24 cellular contexts compared by ENCODE assay signal in the genomic region with DNA sequence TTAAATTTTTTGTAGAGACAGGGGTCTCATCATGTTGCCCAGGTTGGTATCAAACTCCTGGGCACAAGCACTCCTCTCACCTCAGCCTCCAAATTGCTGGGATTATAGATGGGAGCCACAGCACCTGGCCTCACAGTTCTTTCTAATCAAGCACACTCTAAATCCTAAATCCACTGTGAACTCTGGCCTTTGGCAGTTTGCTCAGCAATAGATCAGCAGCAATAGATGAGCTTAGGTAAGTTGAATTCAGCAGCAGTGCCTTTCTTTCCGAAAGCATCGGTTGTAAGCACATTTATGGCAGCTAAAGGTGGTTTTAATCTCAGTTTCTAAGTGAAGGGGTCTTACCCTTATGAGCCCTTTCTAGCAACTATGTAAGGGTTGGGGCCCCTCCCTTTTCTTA. TPM values are rescaled to one million over a fixed set of nuclear protein-coding genes. Genes with fewer than 3 reads are reported as not detected.
A peak's percentile ranks its signal among the peaks of the same experiment; 100 is the strongest.
DNase-seq lines count a peak whose midpoint lies in the region; ATAC-seq, FAIRE-seq and TF ChIP-seq lines count a peak whose summit lies in the region.
"Had no signal": no experiment of that assay in that cellular context is flagged by ENCODE, and none has a peak within 500 bp of the region (broad histone marks: within the 10 kb centered on the region; RNA-seq: fewer than 3 reads in every experiment).

No MANE protein-coding gene starts in this region.

- intact Hi-C loops in esophagus squamous epithelium (cut with DNase I) = no loop called here

- no peaks in the 10 kb centered on the region for H3K27me3 ChIP-seq in H9 (ENCODE audit: insufficient read depth, low read length)
- no peaks in the 10 kb centered on the region for H3K27me3 ChIP-seq in liver (ENCODE audit: control insufficient read depth in 4 of 4, insufficient read depth in 4 of 4, low read length in 3 of 4)
- no peaks in the 10 kb centered on the region for H3K27me3 ChIP-seq in small intestine (ENCODE audit: control insufficient read depth in 2 of 2, insufficient read depth in 2 of 2, low read length in 2 of 2)
- no peaks in the 10 kb centered on the region for H3K27me3 ChIP-seq in esophagus squamous epithelium
- H3K27me3 ChIP-seq: BLaER1, SJSA1 had no signal

- no peak overlapping the region for H2BK12ac ChIP-seq in H9 (ENCODE audit: insufficient read length, low read depth, low read length)

- no peaks in the 10 kb centered on the region for H3K79me2 ChIP-seq in H9 (ENCODE audit: insufficient read depth, low read length)

- no peak overlapping the region for H2AK5ac ChIP-seq in H9 (ENCODE audit: insufficient read length, low read length)

- H4K8ac ChIP-seq in H9 (replicated peaks; ENCODE audit: insufficient read length, low read depth, low read length) = no peak overlapping the region

- WGBS in H9 (ENCODE audit: extremely low coverage, insufficient read length, low lambda C conversion rate) = no CpG with 5 or more reads among the region's 2 CpGs
- 37% methylated on average over 2 of the region's 2 CpGs for WGBS in liver
- WGBS in small intestine, 3 donors = 28 to 70% (median 64%) methylated on average over 2 of the region's 2 CpGs
- WGBS in esophagus squamous epithelium, 2 donors = 84 to 93% methylated on average over 2 of the region's 2 CpGs

- H3T11ph ChIP-seq in H9 (ENCODE audit: low read length) = no peak overlapping the region

- no peak overlapping the region for H2BK5ac ChIP-seq in H9 (ENCODE audit: insufficient read length, low read length)

- H3K23ac ChIP-seq in H9 (ENCODE audit: insufficient read length, low read depth, low read length) = no peak overlapping the region

- H3K27ac ChIP-seq in H9 (ENCODE audit: insufficient read length, low read depth, low read length) (no peak overlapping the region), liver (ENCODE audit: low read depth in 1 of 2, low read length in 2 of 2) (no peak overlapping the region), small intestine (ENCODE audit: low read depth in 1 of 2, low read length in 1 of 2) (no peak overlapping the region), esophagus squamous epithelium (no peak overlapping the region)
- H3K27ac ChIP-seq: BLaER1, KMS-11, SJSA1 had no signal

- no peak overlapping the region for H2AFZ ChIP-seq in H9 (ENCODE audit: low read length)

- TF ChIP-seq POLR2A in esophagus squamous epithelium (IDR thresholded peaks at IDR 0.05) = no peak

- no peak overlapping the region for H3K4me2 ChIP-seq in H9 (ENCODE audit: insufficient read depth, insufficient read length, low read length)
- H3K4me2 ChIP-seq: BLaER1, KMS-11 had no signal

- peaks cover 18 to 29% of the 10 kb centered on the region in 2 experiments for H3K4me1 Mint-ChIP-seq in H9
- no peaks in the 10 kb centered on the region for H3K4me1 Mint-ChIP-seq in activated T-helper 17 cell treated with anti-CD3 and anti-CD28 coated beads, Interleukin-2, amount 50 U/mL, for 72 hours

- no peak overlapping the region for H3K56ac ChIP-seq in H9 (ENCODE audit: insufficient read length, low read depth, low read length)

- H2BK15ac ChIP-seq in H9 (ENCODE audit: low read depth, low read length) = no peak overlapping the region

- no peak overlapping the region for H3K4ac ChIP-seq in H9 (ENCODE audit: low read depth, low read length)

- H3K36me3 Mint-ChIP-seq in H9 (ENCODE audit: insufficient read depth in 1 of 3, low read depth in 3 of 3) = peaks cover 0 to 2% (median 0%) of the 10 kb centered on the region in 3 experiments; a peak in 1 of 7 replicates
- peaks cover 42% of the 10 kb centered on the region for H3K36me3 Mint-ChIP-seq in activated T-helper 17 cell treated with anti-CD3 and anti-CD28 coated beads, Interleukin-2, amount 50 U/mL, for 72 hours (ENCODE audit: low read depth)

- H4K5ac ChIP-seq in H9 (ENCODE audit: insufficient read length, low read depth, low read length) = no peak overlapping the region

- TF ChIP-seq RAD21 in liver (IDR thresholded peaks at IDR 0.05) = peak in 1 of 2 donors; percentile 29

- FAIRE-seq in small intestine (lab: Jason Lieb, UNC) = no peak
- FAIRE-seq: D721Med, GM19239, H54 had no signal

- H3K18ac ChIP-seq in H9 (ENCODE audit: insufficient read length, low read depth, low read length) = no peak overlapping the region

- no peak for TF ChIP-seq CTCF in H9 (conservative IDR thresholded peaks at IDR 0.05)
- TF ChIP-seq CTCF in liver (IDR thresholded peaks at IDR 0.05; ENCODE audit: low read depth, low read length, missing input control) = no peak
- no peak for TF ChIP-seq CTCF in esophagus squamous epithelium (IDR thresholded peaks at IDR 0.05)

- H3K4me3 ChIP-seq in liver (ENCODE audit: low read depth in 1 of 3, low read length in 3 of 3) (no peak overlapping the region), small intestine (ENCODE audit: low read depth in 1 of 2, low read length in 2 of 2) (no peak overlapping the region), esophagus squamous epithelium (no peak overlapping the region)
- H3K4me3 ChIP-seq: BLaER1, SJSA1 had no signal

- H3K14ac ChIP-seq in H9 (ENCODE audit: insufficient read depth, low read length) = no peak overlapping the region

- H3K9me3 Mint-ChIP-seq in H9 = no peaks in the 10 kb centered on the region
- H3K9me3 Mint-ChIP-seq in activated T-helper 17 cell treated with anti-CD3 and anti-CD28 coated beads, Interleukin-2, amount 50 U/mL, for 72 hours = no peaks in the 10 kb centered on the region

- H2BK20ac ChIP-seq in H9 (ENCODE audit: low read depth, low read length, poor library complexity, severe bottlenecking) = no peak overlapping the region

- H3K4me3 Mint-ChIP-seq in H9 = no peak overlapping the region
- no peak overlapping the region for H3K4me3 Mint-ChIP-seq in activated T-helper 17 cell treated with anti-CD3 and anti-CD28 coated beads, Interleukin-2, amount 50 U/mL, for 72 hours
- H3K4me3 Mint-ChIP-seq: CD4-positive, CD25-positive, alpha-beta regulatory T cell had no signal

- H4K20me1 ChIP-seq in H9 (ENCODE audit: control insufficient read depth, insufficient read depth, insufficient read length) = no peaks in the 10 kb centered on the region
- H4K20me1 ChIP-seq: BLaER1 had no signal

- no peaks in the 10 kb centered on the region for H3K9me3 ChIP-seq in H9 (ENCODE audit: control insufficient read depth, low read depth, low read length)
- no peaks in the 10 kb centered on the region for H3K9me3 ChIP-seq in liver (ENCODE audit: control insufficient read depth in 4 of 4, low read length in 3 of 4)
- no peaks in the 10 kb centered on the region for H3K9me3 ChIP-seq in small intestine (ENCODE audit: control insufficient read depth, low read depth)
- H3K9me3 ChIP-seq in esophagus squamous epithelium = no peaks in the 10 kb centered on the region
- H3K9me3 ChIP-seq: BLaER1, SJSA1 had no signal

- no peak overlapping the region for H3K27ac Mint-ChIP-seq in H9
- H3K27ac Mint-ChIP-seq in activated T-helper 17 cell treated with anti-CD3 and anti-CD28 coated beads, Interleukin-2, amount 50 U/mL, for 72 hours = peak overlapping the region; percentile 25

- no peak overlapping the region for H4K91ac ChIP-seq in H9 (ENCODE audit: insufficient read length, low read depth, low read length)

- H2BK120ac ChIP-seq in H9 (ENCODE audit: low read depth, low read length, poor library complexity, severe bottlenecking) = no peak overlapping the region

- H3K79me1 ChIP-seq in H9 (ENCODE audit: insufficient read depth, low read depth, low read length, poor library complexity, severe bottlenecking) = no peaks in the 10 kb centered on the region

- DNase-seq in H9 (no peak), small intestine (peak; percentile 52), dedifferentiated amniotic fluid mesenchymal stem cell (ENCODE audit: extremely low spot score) (no peak), NCI-H524 treated with DMSO at 0.1 percent for 48 hours (lab: John Stamatoyannopoulos, UW) (no peak), esophagus squamous epithelium (lab: John Stamatoyannopoulos, UW) (no peak)
- DNase-seq: CD4-positive, CD25-positive, alpha-beta regulatory T cell; IMR-90; NCI-H1092 treated with DMSO at 0.1 percent for 48 hours; NCI-H1436; NCI-H187; NCI-H2171 treated with DMSO at 0.1 percent for 48 hours; NCI-H345; NCI-H510A treated with DMSO at 0.1 percent for 48 hours; NCI-H748 treated with DMSO at 0.1 percent for 48 hours; Right ventricle myocardium superior; RPMI8226 had no signal

- ATAC-seq in activated T-helper 17 cell treated with anti-CD3 and anti-CD28 coated beads, Interleukin-2, amount 50 U/mL, for 72 hours (replicated peaks) = no peak

- no peaks in the 10 kb centered on the region for H3K27me3 Mint-ChIP-seq in H9 (ENCODE audit: low read depth)
- no peaks in the 10 kb centered on the region for H3K27me3 Mint-ChIP-seq in activated T-helper 17 cell treated with anti-CD3 and anti-CD28 coated beads, Interleukin-2, amount 50 U/mL, for 72 hours
- H3K27me3 Mint-ChIP-seq: CD4-positive, CD25-positive, alpha-beta regulatory T cell had no signal

- H3K9ac ChIP-seq in H9 (ENCODE audit: extremely low read depth, insufficient read length, low read length) (peak overlapping the region; percentile 28), liver (ENCODE audit: low read depth in 1 of 2, low read length in 2 of 2) (no peak overlapping the region)
- H3K9ac ChIP-seq: BLaER1, KMS-11 had no signal

- no peaks in the 10 kb centered on the region for H3K23me2 ChIP-seq in H9 (ENCODE audit: insufficient read length, low read depth, low read length, poor library complexity, severe bottlenecking)

- H3K36me3 ChIP-seq in liver (ENCODE audit: control insufficient read depth in 4 of 4, insufficient read depth in 3 of 4, low read depth in 1 of 4, low read length in 3 of 4) = peaks cover 0 to 12% (median under 1%) of the 10 kb centered on the region in 4 donors
- H3K36me3 ChIP-seq in small intestine (ENCODE audit: control insufficient read depth in 2 of 2, insufficient read depth in 2 of 2, low read length in 2 of 2) = no peaks in the 10 kb centered on the region
- H3K36me3 ChIP-seq in esophagus squamous epithelium = peaks cover 0 to 36% (median 7%) of the 10 kb centered on the region in 3 donors

- H3K4me1 ChIP-seq in H9 (ENCODE audit: insufficient read depth, low read length) (no peaks in the 10 kb centered on the region), liver (ENCODE audit: control insufficient read depth in 4 of 4, insufficient read depth in 4 of 4, low read length in 3 of 4) (peaks cover 3 to 19% (median 7%) of the 10 kb centered on the region in 4 donors), small intestine (ENCODE audit: control insufficient read depth in 2 of 2, insufficient read depth in 1 of 2, low read depth in 1 of 2, low read length in 1 of 2) (no peaks in the 10 kb centered on the region), esophagus squamous epithelium (peaks cover 0 to 20% (median 11%) of the 10 kb centered on the region in 3 donors)

TF ChIP-seq in liver, 16 proteins besides CTCF, POLR2A, EP300 and RAD21 (continues in another document):
- peak; percentile 63 to 69 for TF ChIP-seq HNF4A (conservative IDR thresholded peaks at IDR 0.05)
- peak; percentile 34 for TF ChIP-seq SP1 (IDR thresholded peaks at IDR 0.05)

RNA-seq across cellular contexts. Expression of a gene that starts 16.6 kb away (rescaled TPM):
- total RNA-seq in H9 (2021) (131 and 132 TPM in 2 replicates), liver (10 to 100 TPM; 47.8 to 65.6 TPM), esophagus squamous epithelium (100 to 1,000 TPM in 1 of 4 donors, 10 to 100 TPM in 3; 52.6 to 104 (median 83.0) TPM)
- 10 to 100 TPM; 37.1 to 66.6 TPM for total RNA-seq in activated T-helper 17 cell treated with anti-CD3 and anti-CD28 coated beads, Interleukin-2, amount 50 U/mL, for 72 hours
- polyA plus RNA-seq in liver (10 to 100 TPM; 55.6 to 92.1 TPM), small intestine (10 to 100 TPM; 60.5 to 68.4 (median 64.6) TPM)
